Comparison of ENCODE assay signal across 1 cellular context in genomic region chr1:59055908-59056719, GRCh38.
A peak's percentile ranks its signal among the peaks of the same experiment; 100 is the strongest.
TF ChIP-seq lines count a peak whose summit lies in the region.

No MANE protein-coding gene starts in this region.

TF ChIP-seq in K562, 482 proteins besides CTCF, POLR2A, EP300 and RAD21 (continued from another document):
- peak; percentile 57 to 69; a peak in 2 of 4 replicates for TF ChIP-seq TEAD1 (CRISPR knock-in tag; IDR thresholded peaks at IDR 0.05)
